In the genomic region with DNA sequence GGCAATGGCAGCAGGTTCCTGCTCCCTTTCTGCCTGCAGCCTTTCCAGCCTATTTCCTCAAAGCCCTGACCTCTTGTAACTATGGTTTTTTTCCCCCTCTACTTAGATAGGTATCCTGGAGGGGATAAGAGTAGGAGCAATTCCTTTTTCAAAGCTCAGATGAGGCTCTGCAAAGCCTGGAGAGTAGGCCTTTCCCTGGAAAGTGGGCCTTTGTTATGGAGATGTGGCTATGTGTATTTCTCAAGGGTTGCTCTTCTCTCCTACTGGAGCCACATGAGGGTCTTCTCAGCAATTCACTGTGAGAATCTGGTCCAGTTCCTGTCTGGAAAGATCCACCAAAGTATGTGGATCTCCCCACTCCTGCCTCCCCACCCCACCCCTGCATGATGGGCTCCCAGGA, we compare ENCODE assay signal across 23 cellular contexts.
DNase-seq lines count a peak whose midpoint lies in the region; ATAC-seq, FAIRE-seq and TF ChIP-seq lines count a peak whose summit lies in the region.
"Had no signal": no experiment of that assay in that cellular context is flagged by ENCODE, and none has a peak within 500 bp of the region (broad histone marks: within the 10 kb centered on the region; RNA-seq: fewer than 3 reads in every experiment).

No MANE protein-coding gene starts in this region.

- H3K4me3 ChIP-seq in HepG2 (replicated peaks in 1 of 3; ENCODE audit: insufficient read depth in 1 of 3, low read depth in 2 of 3, low read length in 3 of 3) (no peak overlapping the region), right lobe of liver (no peak overlapping the region), right atrium auricular region (no peak overlapping the region)
- H3K4me3 ChIP-seq: BLaER1 treated with 17β-estradiol and CSF1 and Interleukin-3, amounts not matched to agents 10 nM and 100 nM had no signal

- H3K9me3 ChIP-seq in HepG2 (ENCODE audit: low read length) (no peaks in the 10 kb centered on the region), right lobe of liver (no peaks in the 10 kb centered on the region), right atrium auricular region (no peaks in the 10 kb centered on the region)
- H3K9me3 ChIP-seq: BLaER1 treated with 17β-estradiol and CSF1 and Interleukin-3, amounts not matched to agents 10 nM and 100 nM had no signal

- intact Hi-C loops in HepG2 (cut with micrococcal nuclease; ENCODE audit: unreplicated experiment) (no loop called here), right lobe of liver (cut with DNase I) (no loop called here)

- TF ChIP-seq RAD21 in HepG2 (CRISPR knock-in tag; IDR thresholded peaks at IDR 0.05), result no peak

- H3K27ac Mint-ChIP-seq in effector memory CD8-positive, alpha-beta T cell, result peak overlapping the region; percentile 29 to 39
- H3K27ac Mint-ChIP-seq: CD8-positive, alpha-beta T cell had no signal

- POLR2A ChIA-PET in HepG2 (lab: Yijun Ruan, JAX), result no interaction called here

- TF ChIP-seq EP300 in HepG2 (IDR thresholded peaks at IDR 0.05; ENCODE audit: low read depth in 2 of 2, low read length in 2 of 2), result no peak
- no peak for TF ChIP-seq EP300 in HepG2 (CRISPR knock-in tag; IDR thresholded peaks at IDR 0.05; ENCODE audit: borderline replicate concordance)

- H3K36me3 Mint-ChIP-seq in effector memory CD8-positive, alpha-beta T cell (ENCODE audit: insufficient read depth), result peaks cover 3% of the 10 kb centered on the region

- no peaks in the 10 kb centered on the region for H4K20me1 ChIP-seq in HepG2 (ENCODE audit: insufficient read depth, low read length)
- H4K20me1 ChIP-seq: BLaER1 treated with 17β-estradiol and CSF1 and Interleukin-3, amounts not matched to agents 10 nM and 100 nM had no signal

- no TSS peak for BruUV-seq in HepG2 (replicated peaks; lab: Mats Ljungman, UMichigan)

- H3K9me3 Mint-ChIP-seq in effector memory CD8-positive, alpha-beta T cell, result no peaks in the 10 kb centered on the region
- H3K9me3 Mint-ChIP-seq: CD8-positive, alpha-beta T cell; IgD-negative memory B cell had no signal

- in situ Hi-C loops in HepG2 (cut with HindIII; ENCODE audit: extremely low pct_ligation_motif_present, low pct_unique_long_range_greater_than_20kb), result no loop called here

- H3K4me3 Mint-ChIP-seq in effector memory CD8-positive, alpha-beta T cell, result no peak overlapping the region
- H3K4me3 Mint-ChIP-seq: CD8-positive, alpha-beta T cell; IgD-negative memory B cell had no signal

- CTCF ChIA-PET in HepG2 (lab: Yijun Ruan, JAX; ENCODE audit: low intra/inter-chr PET ratio, low total read pairs), result no interaction called here

- H3K27me3 ChIP-seq in HepG2 (ENCODE audit: control insufficient read depth in 1 of 2, insufficient read depth in 2 of 2, low read length in 2 of 2), result no peaks in the 10 kb centered on the region
- H3K27me3 ChIP-seq in right lobe of liver, result no peaks in the 10 kb centered on the region
- H3K27me3 ChIP-seq in right atrium auricular region, result no peaks in the 10 kb centered on the region
- H3K27me3 ChIP-seq: BLaER1 treated with 17β-estradiol and CSF1 and Interleukin-3, amounts not matched to agents 10 nM and 100 nM had no signal

- no peak overlapping the region for H3K4me2 ChIP-seq in HepG2 (ENCODE audit: low read depth, low read length)
- H3K4me2 ChIP-seq: BLaER1 treated with 17β-estradiol and CSF1 and Interleukin-3, amounts not matched to agents 10 nM and 100 nM had no signal

- DNase-seq in HepG2 (ENCODE audit: low spot score) (no peak), right lobe of liver (no peak), iPS-NIHi11 (ENCODE audit: low spot score) (peak; percentile 47), SK-N-DZ (ENCODE audit: low spot score) (no peak), right atrium auricular region (ENCODE audit: low spot score) (no peak)
- no peak for DNase-seq in effector memory CD8-positive, alpha-beta T cell
- DNase-seq: 8988T; CD8-positive, alpha-beta T cell; DMS153; GOT3; NCI-H1417; NCI-H1694 treated with DMSO at 0.1 percent for 48 hours; NCI-H2081 treated with DMSO at 0.1 percent for 48 hours; NCI-H446 treated with DMSO at 0.1 percent for 48 hours; NCI-H526 treated with DMSO at 0.1 percent for 48 hours; PC-3; Right ventricle myocardium superior had no signal

- no peak for FAIRE-seq in HepG2 (lab: Jason Lieb, UNC)
- FAIRE-seq: G401.6, GM12892 had no signal

- H3K36me3 ChIP-seq in HepG2 (replicated peaks in 1 of 2; ENCODE audit: control insufficient read depth in 1 of 2, insufficient read depth in 2 of 2, low read length in 2 of 2) (no peaks in the 10 kb centered on the region), right lobe of liver (no peaks in the 10 kb centered on the region), right atrium auricular region (no peaks in the 10 kb centered on the region)
- H3K36me3 ChIP-seq: BLaER1 treated with 17β-estradiol and CSF1 and Interleukin-3, amounts not matched to agents 10 nM and 100 nM had no signal

- TF ChIP-seq CTCF in HepG2 (CRISPR knock-in tag; IDR thresholded peaks at IDR 0.05) (no peak), right lobe of liver (IDR thresholded peaks at IDR 0.05) (no peak), right atrium auricular region (IDR thresholded peaks at IDR 0.05) (no peak)

- ATAC-seq in HepG2 (no peak), right lobe of liver (no peak), GM19455 (IDR thresholded peaks at IDR 0.05; ENCODE audit: unreplicated experiment) (no peak), HG02759 (IDR thresholded peaks at IDR 0.05; ENCODE audit: unreplicated experiment) (no peak)
- ATAC-seq in effector memory CD8-positive, alpha-beta T cell (replicated peaks), result no peak
- ATAC-seq: CD8-positive, alpha-beta T cell; PC-3 had no signal

- no peak overlapping the region for H3K27ac ChIP-seq in HepG2 (ENCODE audit: extremely low read length, insufficient read depth, low read length)
- H3K27ac ChIP-seq in right lobe of liver, result no peak overlapping the region
- H3K27ac ChIP-seq in right atrium auricular region, result no peak overlapping the region
- H3K27ac ChIP-seq: BLaER1 treated with 17β-estradiol and CSF1 and Interleukin-3, amounts not matched to agents 10 nM and 100 nM had no signal

- no peaks in the 10 kb centered on the region for H3K27me3 Mint-ChIP-seq in effector memory CD8-positive, alpha-beta T cell
- H3K27me3 Mint-ChIP-seq: IgD-negative memory B cell had no signal

- peaks cover 25 to 28% of the 10 kb centered on the region in 2 donors for H3K4me1 Mint-ChIP-seq in effector memory CD8-positive, alpha-beta T cell (ENCODE audit: low read depth in 2 of 2)

- no peaks in the 10 kb centered on the region for H3K79me2 ChIP-seq in HepG2 (ENCODE audit: insufficient read depth, low read length)

- H2AFZ ChIP-seq in HepG2 (ENCODE audit: low read length), result no peak overlapping the region

- no peak for TF ChIP-seq POLR2A in HepG2 (IDR thresholded peaks at IDR 0.05; ENCODE audit: insufficient read depth in 1 of 2, low read depth in 2 of 2, low read length in 2 of 2)
- TF ChIP-seq POLR2A in right lobe of liver (IDR thresholded peaks at IDR 0.05), result no peak

- no peak overlapping the region for H3K9ac ChIP-seq in HepG2 (ENCODE audit: insufficient read depth, low read depth, low read length)
- H3K9ac ChIP-seq: BLaER1 treated with 17β-estradiol and CSF1 and Interleukin-3, amounts not matched to agents 10 nM and 100 nM had no signal

- peaks cover 14% of the 10 kb centered on the region for H3K4me1 ChIP-seq in HepG2 (ENCODE audit: insufficient read depth, low read length)
- no peaks in the 10 kb centered on the region for H3K4me1 ChIP-seq in right lobe of liver
- H3K4me1 ChIP-seq in right atrium auricular region, result no peaks in the 10 kb centered on the region

TF ChIP-seq in HepG2, 621 proteins besides CTCF, POLR2A, EP300 and RAD21:
- no peak for TF ChIP-seq ZBTB8A (CRISPR knock-in tag; IDR thresholded peaks at IDR 0.05; ENCODE audit: borderline replicate concordance, low read depth)
- TF ChIP-seq ZFY (CRISPR knock-in tag; IDR thresholded peaks at IDR 0.05), result peak; percentile 16; the same call in 1 of the 2 replicates
TF ChIP-seq in HepG2: peak in this region for 1.
